In genomic region chr12:112219195-112219594, GRCh38 we compare ENCODE assay signal across 26 cellular contexts.
A peak's percentile ranks its signal among the peaks of the same experiment; 100 is the strongest.
DNase-seq lines count a peak whose midpoint lies in the region; TF ChIP-seq lines count a peak whose summit lies in the region.
"Had no signal": no experiment of that assay in that cellular context is flagged by ENCODE, and none has a peak within 500 bp of the region (broad histone marks: within the 10 kb centered on the region; RNA-seq: fewer than 3 reads in every experiment).

No MANE protein-coding gene starts in this region.

- H4K20me1 ChIP-seq in SK-N-SH (ENCODE audit: insufficient read depth): no peaks in the 10 kb centered on the region

- CTCF ChIA-PET in SK-N-SH (lab: Yijun Ruan, JAX): interaction anchor here (1.8 kb wide), 1 partner anchor 21 kb away, joined by 5 read pairs; no protein-coding TSS in a partner anchor

- H3K79me2 ChIP-seq in SK-N-SH (ENCODE audit: insufficient read depth): no peaks in the 10 kb centered on the region

- H3K36me3 Mint-ChIP-seq in endodermal cell (ENCODE audit: low read depth): peaks cover 50% of the 10 kb centered on the region

- no peaks in the 10 kb centered on the region; a peak in 1 of 4 replicates for H3K4me1 ChIP-seq in SK-N-SH (ENCODE audit: control insufficient read depth in 1 of 2, insufficient read depth in 2 of 2, low read depth in 1 of 2, low read length in 1 of 2)
- no peaks in the 10 kb centered on the region for H3K4me1 ChIP-seq in endodermal cell (ENCODE audit: control insufficient read depth, insufficient read depth, low read length)

- H3K27ac Mint-ChIP-seq in endodermal cell: no peak overlapping the region
- H3K27ac Mint-ChIP-seq: activated CD4-positive, alpha-beta memory T cell treated with anti-CD3 and anti-CD28 coated beads for 36 hours; activated naive CD8-positive, alpha-beta T cell; activated T-helper 2 cell treated with anti-CD3 and anti-CD28 coated beads, Interferon-gamma antibody, Interleukin-2, Interleukin-4, amounts not matched to agents 10 μg/mL and 5 μg/mL and 100 μg/mL, durations not matched to agents 14 hours and 24 hours and 36 hours; CD4-positive, alpha-beta memory T cell; stimulated activated effector memory CD8-positive, alpha-beta T cell treated with anti-CD3 and anti-CD28 coated beads, Interleukin-12 subunit alpha, Interleukin-12 subunit beta, amount 100 ng/mL, for 72 hours; type B pancreatic cell had no signal

- no peak overlapping the region for H3K4me2 ChIP-seq in SK-N-SH
- H3K4me2 ChIP-seq: PC-9 had no signal

- TF ChIP-seq RAD21 in SK-N-SH (IDR thresholded peaks at IDR 0.05; ENCODE audit: low read length): no peak

- H3K4me3 Mint-ChIP-seq in endodermal cell: no peak overlapping the region
- H3K4me3 Mint-ChIP-seq: activated CD4-positive, alpha-beta memory T cell treated with anti-CD3 and anti-CD28 coated beads for 36 hours; activated naive CD8-positive, alpha-beta T cell; CD4-positive, alpha-beta memory T cell; central memory CD8-positive, alpha-beta T cell; stimulated activated effector memory CD8-positive, alpha-beta T cell treated with anti-CD3 and anti-CD28 coated beads, Interleukin-12 subunit alpha, Interleukin-12 subunit beta, amount 100 ng/mL, for 72 hours; type B pancreatic cell had no signal

- 83% methylated on average over 11 of the region's 11 CpGs for WGBS in SK-N-SH (ENCODE audit: low lambda C conversion rate)
- 93 to 94% methylated on average over 8 to 11 of the region's 11 CpGs for WGBS in endodermal cell (ENCODE audit: insufficient coverage in 1 of 2, insufficient read length in 1 of 2), 2 experiments

- H3K9me3 Mint-ChIP-seq in endodermal cell: no peaks in the 10 kb centered on the region
- H3K9me3 Mint-ChIP-seq: activated CD4-positive, alpha-beta memory T cell treated with anti-CD3 and anti-CD28 coated beads for 36 hours; activated T-helper 2 cell treated with anti-CD3 and anti-CD28 coated beads, Interferon-gamma antibody, Interleukin-2, Interleukin-4, amounts not matched to agents 10 μg/mL and 5 μg/mL and 100 μg/mL, durations not matched to agents 14 hours and 24 hours and 36 hours; CD4-positive, alpha-beta memory T cell; central memory CD8-positive, alpha-beta T cell; stimulated activated effector memory CD8-positive, alpha-beta T cell treated with anti-CD3 and anti-CD28 coated beads, Interleukin-12 subunit alpha, Interleukin-12 subunit beta, amount 100 ng/mL, for 72 hours; type B pancreatic cell had no signal

- no peak overlapping the region for H2AFZ ChIP-seq in SK-N-SH (ENCODE audit: low read depth)
- H2AFZ ChIP-seq: PC-9 had no signal

- H3K4me3 ChIP-seq in SK-N-SH (ENCODE audit: low read depth in 2 of 2, low read length in 1 of 2) (no peak overlapping the region), endodermal cell (ENCODE audit: low read length) (no peak overlapping the region)
- H3K4me3 ChIP-seq: dorsolateral prefrontal cortex, PC-9 had no signal

- no peak for TF ChIP-seq EP300 in SK-N-SH (IDR thresholded peaks at IDR 0.05; ENCODE audit: borderline replicate concordance in 1 of 2, low read depth in 1 of 2, low read length in 1 of 2)

- TF ChIP-seq CTCF in SK-N-SH (IDR thresholded peaks at IDR 0.05) (no peak), endodermal cell (conservative IDR thresholded peaks at IDR 0.05) (peak; percentile 28)

- no peaks in the 10 kb centered on the region for H3F3A ChIP-seq in SK-N-SH (replicated peaks; ENCODE audit: insufficient read depth)

- peak; percentile 9 for DNase-seq in GM03348 (ENCODE audit: low spot score)
- DNase-seq in SK-N-SH: no peak
- peak; percentile 77 for DNase-seq in endodermal cell
- peak; percentile 10 for DNase-seq in non-pigmented ciliary epithelial cell (ENCODE audit: low read depth)
- no peak for DNase-seq in NCI-H187 treated with DMSO at 0.1 percent for 48 hours (lab: John Stamatoyannopoulos, UW)
- no peak for DNase-seq in CD1c-positive myeloid dendritic cell (ENCODE audit: extremely low spot score)
- DNase-seq in central memory CD4-positive, alpha-beta T cell: no peak
- DNase-seq: activated CD4-positive, alpha-beta memory T cell treated with anti-CD3 and anti-CD28 coated beads for 36 hours; activated CD8-positive, alpha-beta memory T cell treated with anti-CD3 and anti-CD28 coated beads, Interleukin-2, amount 50 U/mL, for 4 hours; aorta; CD4-positive, alpha-beta memory T cell; DMS 273 treated with DMSO at 0.1 percent for 48 hours; dorsolateral prefrontal cortex; glutamatergic neuron; mammary epithelial cell; NCI-H1694; NCI-H526; PC-9; SHP77 treated with DMSO at 0.1 percent for 48 hours; stimulated activated CD4-positive, alpha-beta T cell treated with anti-CD3 and anti-CD28 coated beads, Interleukin-12 subunit alpha, Interleukin-12 subunit beta, amount 100 ng/mL, for 4 hours; stimulated activated CD4-positive, alpha-beta T cell treated with anti-CD3 and anti-CD28 coated beads, Interleukin-4, amount 100 ng/mL, for 1 hour had no signal

- H3K9me3 ChIP-seq in SK-N-SH: no peaks in the 10 kb centered on the region
- no peaks in the 10 kb centered on the region for H3K9me3 ChIP-seq in endodermal cell (ENCODE audit: control insufficient read depth, low read length)

- H3K9ac ChIP-seq in SK-N-SH (no peak overlapping the region), endodermal cell (ENCODE audit: extremely low read depth, low read length, poor library complexity, severe bottlenecking) (no peak overlapping the region)

- no peaks in the 10 kb centered on the region for H3K27me3 Mint-ChIP-seq in endodermal cell (ENCODE audit: insufficient read depth)
- H3K27me3 Mint-ChIP-seq: activated CD4-positive, alpha-beta memory T cell treated with anti-CD3 and anti-CD28 coated beads for 36 hours; activated naive CD8-positive, alpha-beta T cell; CD4-positive, alpha-beta memory T cell; central memory CD8-positive, alpha-beta T cell; type B pancreatic cell had no signal

- no peak overlapping the region for H3K27ac ChIP-seq in SK-N-SH (ENCODE audit: low read depth in 2 of 2, low read length in 1 of 2)
- no peak overlapping the region for H3K27ac ChIP-seq in endodermal cell (ENCODE audit: low read depth, low read length)
- H3K27ac ChIP-seq: PC-9 had no signal

- H3K9me2 ChIP-seq in SK-N-SH: no peaks in the 10 kb centered on the region

- POLR2A ChIA-PET in SK-N-SH (lab: Yijun Ruan, JAX): no interaction called here

- no peaks in the 10 kb centered on the region for H3K4me1 Mint-ChIP-seq in endodermal cell
- H3K4me1 Mint-ChIP-seq: CD4-positive, alpha-beta memory T cell; central memory CD8-positive, alpha-beta T cell; stimulated activated effector memory CD8-positive, alpha-beta T cell treated with anti-CD3 and anti-CD28 coated beads, Interleukin-12 subunit alpha, Interleukin-12 subunit beta, amount 100 ng/mL, for 72 hours had no signal

- no peaks in the 10 kb centered on the region for H3K27me3 ChIP-seq in SK-N-SH (ENCODE audit: insufficient read depth)
- H3K27me3 ChIP-seq in endodermal cell (ENCODE audit: control insufficient read depth, insufficient read depth, low read length, poor library complexity, severe bottlenecking): no peaks in the 10 kb centered on the region
- H3K27me3 ChIP-seq: dorsolateral prefrontal cortex had no signal

- H3K36me3 ChIP-seq in SK-N-SH (replicated peaks in 1 of 2; ENCODE audit: control insufficient read depth in 1 of 2, insufficient read depth in 2 of 2, low read length in 1 of 2) (peaks cover 19% of the 10 kb centered on the region in 2 experiments), endodermal cell (ENCODE audit: control insufficient read depth, insufficient read depth, low read length) (peaks cover 33% of the 10 kb centered on the region)

TF ChIP-seq in SK-N-SH, 30 proteins besides CTCF, POLR2A, EP300 and RAD21:
- TF ChIP-seq JUND (IDR thresholded peaks at IDR 0.05) (no peak), PBX3 (IDR thresholded peaks at IDR 0.05) (0 out of 2 replicates have a peak, but pooled peaks have one; percentile 38)

Comparison
In these comparisons a context has a peak if more than half of its experiments do, and no peak if none do; other contexts are left out.
1. DNase-seq: peak in GM03348 (single experiment), endodermal cell (single experiment) and non-pigmented ciliary epithelial cell (single experiment); none in SK-N-SH (single experiment), NCI-H187 treated with DMSO at 0.1 percent for 48 hours (single experiment), CD1c-positive myeloid dendritic cell (single experiment) and central memory CD4-positive, alpha-beta T cell (single experiment).